1 cellular context compared by ENCODE assay signal in the genomic region with DNA sequence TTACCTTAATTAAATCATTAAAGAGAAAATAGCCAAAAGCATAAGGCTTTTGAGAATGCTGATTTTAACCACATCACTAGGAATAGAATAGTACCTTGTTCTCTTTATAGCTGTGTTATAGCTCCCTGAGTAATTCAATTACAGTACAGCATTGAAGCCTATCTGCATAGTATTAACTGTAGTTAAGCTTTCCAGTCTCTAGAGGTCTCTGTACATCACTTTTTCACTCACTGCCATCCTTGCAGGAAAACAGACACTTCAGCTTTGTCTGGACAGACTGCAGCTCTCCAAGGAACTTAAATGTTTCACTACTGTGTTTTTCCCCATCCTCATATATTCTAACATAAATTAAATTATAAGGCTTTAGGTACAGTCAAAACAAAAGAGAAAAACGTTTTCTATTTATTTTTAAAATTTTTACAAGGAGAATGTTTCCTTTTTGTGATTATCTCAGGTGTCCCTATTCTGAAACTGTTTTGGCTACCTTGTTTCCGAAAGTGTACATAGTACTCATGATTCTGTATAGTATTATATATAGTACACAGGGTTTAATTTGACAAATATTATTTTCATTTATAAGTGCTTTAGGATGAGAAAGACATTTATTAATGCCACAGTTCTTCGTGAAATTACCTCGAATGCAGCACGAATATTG.
A peak's percentile ranks its signal among the peaks of the same experiment; 100 is the strongest.
TF ChIP-seq lines count a peak whose summit lies in the region.

No MANE protein-coding gene starts in this region.

TF ChIP-seq in HEK293, 187 proteins besides CTCF, POLR2A, EP300 and RAD21 (continued from another document):
- TF ChIP-seq, protein P1, sequence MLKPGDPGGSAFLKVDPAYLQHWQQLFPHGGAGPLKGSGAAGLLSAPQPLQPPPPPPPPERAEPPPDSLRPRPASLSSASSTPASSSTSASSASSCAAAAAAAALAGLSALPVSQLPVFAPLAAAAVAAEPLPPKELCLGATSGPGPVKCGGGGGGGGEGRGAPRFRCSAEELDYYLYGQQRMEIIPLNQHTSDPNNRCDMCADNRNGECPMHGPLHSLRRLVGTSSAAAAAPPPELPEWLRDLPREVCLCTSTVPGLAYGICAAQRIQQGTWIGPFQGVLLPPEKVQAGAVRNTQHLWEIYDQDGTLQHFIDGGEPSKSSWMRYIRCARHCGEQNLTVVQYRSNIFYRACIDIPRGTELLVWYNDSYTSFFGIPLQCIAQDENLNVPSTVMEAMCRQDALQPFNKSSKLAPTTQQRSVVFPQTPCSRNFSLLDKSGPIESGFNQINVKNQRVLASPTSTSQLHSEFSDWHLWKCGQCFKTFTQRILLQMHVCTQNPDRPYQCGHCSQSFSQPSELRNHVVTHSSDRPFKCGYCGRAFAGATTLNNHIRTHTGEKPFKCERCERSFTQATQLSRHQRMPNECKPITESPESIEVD (tag by site-specific recombination; IDR thresholded peaks at IDR 0.05): no peak
- TF ChIP-seq ZNF624 (tag by site-specific recombination; IDR thresholded peaks at IDR 0.05) (no peak), ZNF157 (tag by site-specific recombination; IDR thresholded peaks at IDR 0.05) (no peak), IKZF3 (tag by site-specific recombination; IDR thresholded peaks at IDR 0.05) (peak; percentile 22; the same call in 1 of the 2 replicates), ZNF394 (tag by site-specific recombination; IDR thresholded peaks at IDR 0.05; ENCODE audit: borderline replicate concordance) (no peak), ZNF292 (tag by site-specific recombination; IDR thresholded peaks at IDR 0.05; ENCODE audit: borderline replicate concordance, low read depth) (no peak), ZNF473 (tag by site-specific recombination; IDR thresholded peaks at IDR 0.05) (no peak)
- TF ChIP-seq, protein P2, sequence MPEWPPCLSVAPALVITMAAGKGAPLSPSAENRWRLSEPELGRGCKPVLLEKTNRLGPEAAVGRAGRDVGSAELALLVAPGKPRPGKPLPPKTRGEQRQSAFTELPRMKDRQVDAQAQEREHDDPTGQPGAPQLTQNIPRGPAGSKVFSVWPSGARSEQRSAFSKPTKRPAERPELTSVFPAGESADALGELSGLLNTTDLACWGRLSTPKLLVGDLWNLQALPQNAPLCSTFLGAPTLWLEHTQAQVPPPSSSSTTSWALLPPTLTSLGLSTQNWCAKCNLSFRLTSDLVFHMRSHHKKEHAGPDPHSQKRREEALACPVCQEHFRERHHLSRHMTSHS (tag by site-specific recombination; IDR thresholded peaks at IDR 0.05): no peak
